7 cellular contexts compared by ENCODE assay signal in the genomic region with DNA sequence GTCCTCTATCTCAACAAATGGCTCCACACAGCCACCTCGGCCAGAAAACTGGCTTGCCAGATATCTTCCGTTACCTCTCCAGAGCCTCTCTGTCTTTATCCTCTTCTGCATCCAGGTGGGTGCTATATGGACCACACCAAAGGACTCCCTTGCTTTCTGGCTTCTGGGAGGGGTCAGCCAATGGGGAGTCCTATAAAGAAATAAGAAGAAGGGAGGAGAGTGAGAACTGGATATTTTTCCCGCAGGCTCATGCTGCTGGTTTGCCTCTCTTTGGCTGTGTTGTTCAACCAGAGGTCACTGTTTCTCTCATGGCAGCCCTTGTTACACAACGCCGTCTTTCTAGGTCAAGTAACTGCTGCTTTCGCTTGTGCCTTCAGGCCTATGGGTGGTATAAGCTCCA.
"Had no signal": no experiment of that assay in that cellular context is flagged by ENCODE, and none has a peak within 500 bp of the region (broad histone marks: within the 10 kb centered on the region; RNA-seq: fewer than 3 reads in every experiment).

No MANE protein-coding gene starts in this region.

- H3K4me3 Mint-ChIP-seq: IgD-negative memory B cell had no signal

- H3K4me3 ChIP-seq: K562 had no signal

- H3K27me3 Mint-ChIP-seq: IgD-negative memory B cell had no signal

- H3K9ac ChIP-seq: KMS-11 had no signal

- DNase-seq: KBM-7, KG1 had no signal

- ATAC-seq: HepG2, K562 had no signal

- H3K27ac ChIP-seq: HL-60, KMS-11 had no signal

- H3K4me1 Mint-ChIP-seq: IgD-negative memory B cell had no signal
